In genomic region chr4:107845721-107846120, GRCh38 we compare ENCODE assay signal across 26 cellular contexts.
"Had no signal": no experiment of that assay in that cellular context is flagged by ENCODE, and none has a peak within 500 bp of the region (broad histone marks: within the 10 kb centered on the region; RNA-seq: fewer than 3 reads in every experiment).

No MANE protein-coding gene starts in this region.

- FAIRE-seq: endometrium, kidney, urothelium cell line had no signal

- H3K9ac ChIP-seq: neural progenitor cell had no signal

- H3K27me3 ChIP-seq: gastroesophageal sphincter, heart left ventricle, hepatocyte, neural progenitor cell, right atrium auricular region, sigmoid colon, testis, tibial nerve, upper lobe of left lung had no signal

- H3K4me1 ChIP-seq: neural progenitor cell, prostate gland, spleen, testis had no signal

- H3K4me3 ChIP-seq: gastroesophageal sphincter, heart left ventricle, hepatocyte, mucosa of descending colon, neural progenitor cell, prostate gland, right atrium auricular region, sigmoid colon, skin epidermis, spleen, testis, tibial nerve, upper lobe of left lung had no signal

- H3K36me3 ChIP-seq: gastroesophageal sphincter, heart left ventricle, neural progenitor cell, prostate gland, right atrium auricular region, sigmoid colon, spleen, tibial nerve, upper lobe of left lung had no signal

- H3K27ac ChIP-seq: gastroesophageal sphincter, heart left ventricle, hepatocyte, neural progenitor cell, prostate gland, right atrium auricular region, sigmoid colon, skin epidermis, spleen, testis, tibial nerve, upper lobe of left lung had no signal

- DNase-seq: cortex of kidney; effector memory CD8-positive, alpha-beta T cell; foreskin fibroblast; heart left ventricle; kidney; mesenchymal stem cell; mucosa of descending colon; naive B cell; sigmoid colon; spleen; stimulated activated CD4-positive, alpha-beta T cell treated with anti-CD3 and anti-CD28 coated beads, Interleukin-4, amount 100 ng/mL, for 4 hours; stimulated activated naive CD8-positive, alpha-beta T cell treated with anti-CD3 and anti-CD28 coated beads, Interleukin-15, Interleukin-2, amounts not matched to agents 100 U/mL and 50 U/mL, for 24 hours; substantia nigra; testis; upper lobe of left lung had no signal

- ATAC-seq: effector memory CD8-positive, alpha-beta T cell; gastroesophageal sphincter; heart left ventricle; left lobe of liver; mucosa of descending colon; stimulated activated memory B cell treated with anti-CD40 and anti-IgM and Interleukin-4, amounts not matched to agents 10 μg/mL and 1 μg/mL and 100 μg/mL, for 72 hours; stimulated activated naive CD8-positive, alpha-beta T cell treated with anti-CD3 and anti-CD28 coated beads, Interleukin-15, Interleukin-2, amounts not matched to agents 100 U/mL and 50 U/mL, for 24 hours had no signal

- H3K9me3 ChIP-seq: gastroesophageal sphincter, prostate gland, sigmoid colon, testis, upper lobe of left lung had no signal
